ENCODE assay signal across 8 cellular contexts in genomic region chr15:94324117-94324826, GRCh38.
A peak's percentile ranks its signal among the peaks of the same experiment; 100 is the strongest.
DNase-seq lines count a peak whose midpoint lies in the region; ATAC-seq, FAIRE-seq and TF ChIP-seq lines count a peak whose summit lies in the region.

No MANE protein-coding gene starts in this region.

- no peak overlapping the region for H3K4me2 ChIP-seq in GM12878 (ENCODE audit: control insufficient read depth, insufficient read depth)

- H3K9ac ChIP-seq in GM12878 (ENCODE audit: control insufficient read depth, insufficient read depth, low read length), result no peak overlapping the region

- POLR2A ChIA-PET in GM12878 (lab: Charles Lee), result interaction anchor here (0.6 to 2.0 kb wide), 4 partner anchors 10 to 159 kb away, joined by 3 to 12 read pairs (median 4); no protein-coding TSS in a partner anchor

- H3K4me1 Mint-ChIP-seq in T-helper 1 cell treated with Interleukin-12 subunit alpha and Interleukin-12 subunit beta and Interleukin-4 antibody, amounts not matched to agents 30 μg/mL and 1 μg/mL, for 36 hours (ENCODE audit: low read depth), result peaks cover 38% of the 10 kb centered on the region

- no peak overlapping the region for H3K4me3 Mint-ChIP-seq in T-helper 1 cell treated with Interleukin-12 subunit alpha and Interleukin-12 subunit beta and Interleukin-4 antibody, amounts not matched to agents 30 μg/mL and 1 μg/mL, for 36 hours

- peak overlapping the region; percentile 60 for H3K27ac Mint-ChIP-seq in T-helper 1 cell treated with Interleukin-12 subunit alpha and Interleukin-12 subunit beta and Interleukin-4 antibody, amounts not matched to agents 30 μg/mL and 1 μg/mL, for 36 hours

- 7% methylated on average over 17 of the region's 17 CpGs for WGBS in GM12878 (ENCODE audit: insufficient coverage, insufficient replicate concordance, low lambda C conversion rate, missing lambda C conversion rate)
- WGBS in iPS DF 6.9 (ENCODE audit: insufficient coverage, insufficient read length), result no CpG with 5 or more reads among the region's 17 CpGs

- no peaks in the 10 kb centered on the region for H3K4me1 ChIP-seq in GM12878 (ENCODE audit: control insufficient read depth, insufficient read depth, low read length)
- peaks cover 2% of the 10 kb centered on the region; the same call in 1 of the 2 replicates for H3K4me1 ChIP-seq in iPS DF 6.9 (ENCODE audit: control insufficient read depth, insufficient read depth, low read length)

- DNase-seq in SIG-M5 treated with dmso at 0.1 percent for 504 hours (lab: John Stamatoyannopoulos, UW; ENCODE audit: unreplicated experiment) (peak; percentile 67), SIG-M5 (lab: John Stamatoyannopoulos, UW) (no peak), NCI-H1417 (lab: John Stamatoyannopoulos, UW) (peak; percentile 66 to 85 (median 66)), GM12878 (ENCODE audit: low read depth, low spot score) (peak; percentile 45), iPS DF 6.9 (ENCODE audit: low read depth, low spot score) (peak; percentile 48)
- DNase-seq in stimulated activated CD4-positive, alpha-beta T cell treated with anti-CD3 and anti-CD28 coated beads, Interleukin-15, amount 100 ng/mL, for 1 hour (ENCODE audit: low read depth in 1 of 2, low spot score in 1 of 2), result peak; percentile 23 to 27

- H3K36me3 Mint-ChIP-seq in T-helper 1 cell treated with Interleukin-12 subunit alpha and Interleukin-12 subunit beta and Interleukin-4 antibody, amounts not matched to agents 30 μg/mL and 1 μg/mL, for 36 hours (ENCODE audit: low read depth), result peaks cover 30% of the 10 kb centered on the region

- H3K27me3 ChIP-seq in GM12878 (replicated peaks in 1 of 2; ENCODE audit: control insufficient read depth in 2 of 2, insufficient read depth in 2 of 2, low read length in 1 of 2) (no peaks in the 10 kb centered on the region), iPS DF 6.9 (ENCODE audit: control insufficient read depth, insufficient read depth, low read length) (no peaks in the 10 kb centered on the region)

- FAIRE-seq in GM12878 (lab: Jason Lieb, UNC), result peak; percentile 90

- no TSS peak for BruUV-seq in GM12878 (replicated peaks; lab: Mats Ljungman, UMichigan)

- SMC1A ChIA-PET in GM12878 (lab: Charles Lee; ENCODE audit: uncharacterized antibody, unreplicated experiment), result interaction anchor here (0.5 to 9.0 kb wide), 45 partner anchors 8 to 327 kb away, joined by 3 to 266 read pairs (median 4); partner anchors contain the start of gene MCTP2

- H4K20me1 ChIP-seq in GM12878 (ENCODE audit: control insufficient read depth, insufficient read depth), result no peaks in the 10 kb centered on the region

- H3K79me2 ChIP-seq in GM12878 (ENCODE audit: control insufficient read depth, insufficient read depth, low read length), result no peaks in the 10 kb centered on the region

- H3K27ac ChIP-seq in GM12878 (ENCODE audit: control insufficient read depth, insufficient read depth), result no peak overlapping the region
- no peak overlapping the region for H3K27ac ChIP-seq in iPS DF 6.9 (ENCODE audit: low read length)

- TF ChIP-seq RAD21 in GM12878 (IDR thresholded peaks at IDR 0.05; ENCODE audit: insufficient read depth, low read depth, low read length), result peak; percentile 99

- peak; percentile 86 to 97 (median 89) for TF ChIP-seq CTCF in GM12878 (IDR thresholded peaks at IDR 0.05 in 2 of 3, conservative IDR thresholded peaks at IDR 0.05 in 1 of 3; ENCODE audit: control insufficient read depth in 2 of 3, extremely low read depth in 1 of 3, insufficient read depth in 1 of 3, low read depth in 3 of 3, low read length in 3 of 3)

- intact Hi-C loops in GM12878 (cut with micrococcal nuclease; ENCODE audit: unreplicated experiment), result loop anchor here (1.0 to 10.0 kb wide), 3 partner anchors 92 to 329 kb away; partner anchors contain the start of gene MCTP2

- no peaks in the 10 kb centered on the region for H3K9me3 ChIP-seq in GM12878 (replicated peaks; ENCODE audit: control insufficient read depth, insufficient read depth, low read length)
- H3K9me3 ChIP-seq in iPS DF 6.9 (ENCODE audit: control insufficient read depth, insufficient read depth, low read length), result no peaks in the 10 kb centered on the region

- TF ChIP-seq POLR2A in GM12878 (IDR thresholded peaks at IDR 0.05; ENCODE audit: low read depth, low read length), result no peak

- H3K36me3 ChIP-seq in GM12878 (ENCODE audit: control insufficient read depth in 2 of 2, insufficient read depth in 2 of 2, low read length in 1 of 2) (no peaks in the 10 kb centered on the region), iPS DF 6.9 (ENCODE audit: control insufficient read depth, insufficient read depth, low read length) (no peaks in the 10 kb centered on the region)

- RAD21 ChIA-PET in GM12878 (lab: Charles Lee; ENCODE audit: unreplicated experiment), result interaction anchor here (0.6 to 9.0 kb wide), 34 partner anchors 9 to 1479 kb away, joined by 3 to 268 read pairs (median 3); partner anchors contain the start of gene MCTP2

- CTCF ChIA-PET in GM12878 (lab: Yijun Ruan, JAX), result interaction anchor here (0.6 to 9.5 kb wide), 36 partner anchors 9 to 439 kb away, joined by 3 to 417 read pairs (median 8); partner anchors contain the start of gene MCTP2

- no peaks in the 10 kb centered on the region for H3K27me3 Mint-ChIP-seq in T-helper 1 cell treated with Interleukin-12 subunit alpha and Interleukin-12 subunit beta and Interleukin-4 antibody, amounts not matched to agents 30 μg/mL and 1 μg/mL, for 36 hours (ENCODE audit: low read depth)

- H3K4me3 ChIP-seq in GM12878, result no peak overlapping the region
- no peak overlapping the region for H3K4me3 ChIP-seq in iPS DF 6.9 (ENCODE audit: low read length)

- in situ Hi-C loops in GM12878 (cut with MboI), result loop anchor here (5.0 to 25.0 kb wide), 2 partner anchors 162 to 1287 kb away; no protein-coding TSS in a partner anchor

- ATAC-seq in HG02759 (IDR thresholded peaks at IDR 0.05; ENCODE audit: unreplicated experiment) (peak; percentile 81), GM12878 (peak; percentile 96)

- no peaks in the 10 kb centered on the region for H3K9me3 Mint-ChIP-seq in T-helper 1 cell treated with Interleukin-12 subunit alpha and Interleukin-12 subunit beta and Interleukin-4 antibody, amounts not matched to agents 30 μg/mL and 1 μg/mL, for 36 hours

- no peak for TF ChIP-seq EP300 in GM12878 (IDR thresholded peaks at IDR 0.05; ENCODE audit: borderline replicate concordance in 1 of 2, control insufficient read depth in 1 of 2, low read depth in 2 of 2, low read length in 2 of 2)

- peak overlapping the region; percentile 29; the same call in 1 of the 2 replicates for H2AFZ ChIP-seq in GM12878 (ENCODE audit: control insufficient read depth, low read depth, low read length)

TF ChIP-seq in GM12878, 131 proteins besides CTCF, POLR2A, EP300 and RAD21 (continues in another document):
- TF ChIP-seq STAT1 (conservative IDR thresholded peaks at IDR 0.05), result 0 out of 2 replicates have a peak, but pooled peaks have one; percentile 66
- TF ChIP-seq, protein P1, sequence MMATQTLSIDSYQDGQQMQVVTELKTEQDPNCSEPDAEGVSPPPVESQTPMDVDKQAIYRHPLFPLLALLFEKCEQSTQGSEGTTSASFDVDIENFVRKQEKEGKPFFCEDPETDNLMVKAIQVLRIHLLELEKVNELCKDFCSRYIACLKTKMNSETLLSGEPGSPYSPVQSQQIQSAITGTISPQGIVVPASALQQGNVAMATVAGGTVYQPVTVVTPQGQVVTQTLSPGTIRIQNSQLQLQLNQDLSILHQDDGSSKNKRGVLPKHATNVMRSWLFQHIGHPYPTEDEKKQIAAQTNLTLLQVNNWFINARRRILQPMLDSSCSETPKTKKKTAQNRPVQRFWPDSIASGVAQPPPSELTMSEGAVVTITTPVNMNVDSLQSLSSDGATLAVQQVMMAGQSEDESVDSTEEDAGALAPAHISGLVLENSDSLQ (IDR thresholded peaks at IDR 0.05), result peak; percentile 6; the same call in 1 of the 2 replicates
- no peak for TF ChIP-seq ZBED1 (IDR thresholded peaks at IDR 0.05; ENCODE audit: borderline replicate concordance)
- 0 out of 2 replicates have a peak, but pooled peaks have one; percentile 46 for TF ChIP-seq ZNF207 (IDR thresholded peaks at IDR 0.05; ENCODE audit: borderline replicate concordance)
- TF ChIP-seq BMI1 (IDR thresholded peaks at IDR 0.05; ENCODE audit: borderline replicate concordance), result no peak
- no peak for TF ChIP-seq ESRRA (IDR thresholded peaks at IDR 0.05; ENCODE audit: low read length)
- peak; percentile 100 for TF ChIP-seq SMC3 (IDR thresholded peaks at IDR 0.05; ENCODE audit: borderline replicate concordance, low read length)
- TF ChIP-seq SMAD5 (IDR thresholded peaks at IDR 0.05; ENCODE audit: low read depth), result no peak
- no peak for TF ChIP-seq SUZ12 (IDR thresholded peaks at IDR 0.05; ENCODE audit: unreplicated experiment)
- no peak for TF ChIP-seq SMAD1 (IDR thresholded peaks at IDR 0.05; ENCODE audit: low read depth, partially characterized antibody)
- no peak for TF ChIP-seq CHD1 (IDR thresholded peaks at IDR 0.05; ENCODE audit: low read depth, low read length)
- TF ChIP-seq IRF3 (IDR thresholded peaks at IDR 0.05), result 0 out of 2 replicates have a peak, but pooled peaks have one; percentile 22
- no peak for TF ChIP-seq LARP7 (IDR thresholded peaks at IDR 0.05)
- peak; percentile 80 for TF ChIP-seq YY1 (IDR thresholded peaks at IDR 0.05; ENCODE audit: low read depth, low read length)
- TF ChIP-seq SMARCA5 (IDR thresholded peaks at IDR 0.05), result peak; percentile 76; the same call in 1 of the 2 replicates
- TF ChIP-seq BRCA1 (IDR thresholded peaks at IDR 0.05; ENCODE audit: low read depth, low read length), result no peak
- peak; percentile 36; the same call in 1 of the 2 replicates for TF ChIP-seq IKZF1 (conservative IDR thresholded peaks at IDR 0.05)
- TF ChIP-seq POLR2AphosphoS5 (IDR thresholded peaks at IDR 0.05; ENCODE audit: low read length), result no peak
- peak; percentile 39; the same call in 1 of the 2 replicates for TF ChIP-seq ZSCAN29 (IDR thresholded peaks at IDR 0.05)
- peak; percentile 48; the same call in 1 of the 2 replicates for TF ChIP-seq RUNX3 (IDR thresholded peaks at IDR 0.05; ENCODE audit: low read length)
- TF ChIP-seq FOXM1 (IDR thresholded peaks at IDR 0.05; ENCODE audit: low read depth, low read length), result 0 out of 2 replicates have a peak, but pooled peaks have one; percentile 34
